1 cellular context compared by ENCODE assay signal in the genomic region with DNA sequence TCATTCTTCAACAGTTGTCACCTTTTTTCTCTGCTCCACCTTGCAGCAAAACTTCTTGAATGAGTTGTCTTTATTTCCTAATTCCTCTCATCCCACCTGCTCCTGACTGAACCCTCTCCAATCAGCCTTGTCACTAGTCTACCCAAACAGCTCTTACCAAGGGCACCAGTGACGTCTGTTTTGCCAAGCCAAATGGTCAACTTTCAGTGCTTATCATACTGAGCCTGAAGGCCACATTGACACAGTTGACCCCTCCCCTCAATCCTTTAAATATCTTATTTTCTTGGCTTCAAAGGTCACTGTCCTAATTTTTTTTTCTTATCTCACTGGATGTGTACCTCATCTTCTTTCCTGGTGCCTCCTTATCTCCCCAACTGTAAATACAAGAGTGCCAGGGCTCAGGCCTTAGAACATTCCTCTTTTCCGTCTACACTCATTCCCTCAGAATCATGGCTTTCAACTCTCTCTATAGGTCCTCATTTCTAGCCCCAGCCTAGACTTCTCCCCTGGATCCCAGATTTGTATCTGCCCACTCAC.
TF ChIP-seq lines count a peak whose summit lies in the region.

No MANE protein-coding gene starts in this region.

TF ChIP-seq in HepG2, 621 proteins besides CTCF, POLR2A, EP300 and RAD21 (continued from another document and continues in another):
- TF ChIP-seq, protein P1, sequence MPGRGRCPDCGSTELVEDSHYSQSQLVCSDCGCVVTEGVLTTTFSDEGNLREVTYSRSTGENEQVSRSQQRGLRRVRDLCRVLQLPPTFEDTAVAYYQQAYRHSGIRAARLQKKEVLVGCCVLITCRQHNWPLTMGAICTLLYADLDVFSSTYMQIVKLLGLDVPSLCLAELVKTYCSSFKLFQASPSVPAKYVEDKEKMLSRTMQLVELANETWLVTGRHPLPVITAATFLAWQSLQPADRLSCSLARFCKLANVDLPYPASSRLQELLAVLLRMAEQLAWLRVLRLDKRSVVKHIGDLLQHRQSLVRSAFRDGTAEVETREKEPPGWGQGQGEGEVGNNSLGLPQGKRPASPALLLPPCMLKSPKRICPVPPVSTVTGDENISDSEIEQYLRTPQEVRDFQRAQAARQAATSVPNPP (CRISPR knock-in tag; IDR thresholded peaks at IDR 0.05) = no peak
- TF ChIP-seq, protein P2, sequence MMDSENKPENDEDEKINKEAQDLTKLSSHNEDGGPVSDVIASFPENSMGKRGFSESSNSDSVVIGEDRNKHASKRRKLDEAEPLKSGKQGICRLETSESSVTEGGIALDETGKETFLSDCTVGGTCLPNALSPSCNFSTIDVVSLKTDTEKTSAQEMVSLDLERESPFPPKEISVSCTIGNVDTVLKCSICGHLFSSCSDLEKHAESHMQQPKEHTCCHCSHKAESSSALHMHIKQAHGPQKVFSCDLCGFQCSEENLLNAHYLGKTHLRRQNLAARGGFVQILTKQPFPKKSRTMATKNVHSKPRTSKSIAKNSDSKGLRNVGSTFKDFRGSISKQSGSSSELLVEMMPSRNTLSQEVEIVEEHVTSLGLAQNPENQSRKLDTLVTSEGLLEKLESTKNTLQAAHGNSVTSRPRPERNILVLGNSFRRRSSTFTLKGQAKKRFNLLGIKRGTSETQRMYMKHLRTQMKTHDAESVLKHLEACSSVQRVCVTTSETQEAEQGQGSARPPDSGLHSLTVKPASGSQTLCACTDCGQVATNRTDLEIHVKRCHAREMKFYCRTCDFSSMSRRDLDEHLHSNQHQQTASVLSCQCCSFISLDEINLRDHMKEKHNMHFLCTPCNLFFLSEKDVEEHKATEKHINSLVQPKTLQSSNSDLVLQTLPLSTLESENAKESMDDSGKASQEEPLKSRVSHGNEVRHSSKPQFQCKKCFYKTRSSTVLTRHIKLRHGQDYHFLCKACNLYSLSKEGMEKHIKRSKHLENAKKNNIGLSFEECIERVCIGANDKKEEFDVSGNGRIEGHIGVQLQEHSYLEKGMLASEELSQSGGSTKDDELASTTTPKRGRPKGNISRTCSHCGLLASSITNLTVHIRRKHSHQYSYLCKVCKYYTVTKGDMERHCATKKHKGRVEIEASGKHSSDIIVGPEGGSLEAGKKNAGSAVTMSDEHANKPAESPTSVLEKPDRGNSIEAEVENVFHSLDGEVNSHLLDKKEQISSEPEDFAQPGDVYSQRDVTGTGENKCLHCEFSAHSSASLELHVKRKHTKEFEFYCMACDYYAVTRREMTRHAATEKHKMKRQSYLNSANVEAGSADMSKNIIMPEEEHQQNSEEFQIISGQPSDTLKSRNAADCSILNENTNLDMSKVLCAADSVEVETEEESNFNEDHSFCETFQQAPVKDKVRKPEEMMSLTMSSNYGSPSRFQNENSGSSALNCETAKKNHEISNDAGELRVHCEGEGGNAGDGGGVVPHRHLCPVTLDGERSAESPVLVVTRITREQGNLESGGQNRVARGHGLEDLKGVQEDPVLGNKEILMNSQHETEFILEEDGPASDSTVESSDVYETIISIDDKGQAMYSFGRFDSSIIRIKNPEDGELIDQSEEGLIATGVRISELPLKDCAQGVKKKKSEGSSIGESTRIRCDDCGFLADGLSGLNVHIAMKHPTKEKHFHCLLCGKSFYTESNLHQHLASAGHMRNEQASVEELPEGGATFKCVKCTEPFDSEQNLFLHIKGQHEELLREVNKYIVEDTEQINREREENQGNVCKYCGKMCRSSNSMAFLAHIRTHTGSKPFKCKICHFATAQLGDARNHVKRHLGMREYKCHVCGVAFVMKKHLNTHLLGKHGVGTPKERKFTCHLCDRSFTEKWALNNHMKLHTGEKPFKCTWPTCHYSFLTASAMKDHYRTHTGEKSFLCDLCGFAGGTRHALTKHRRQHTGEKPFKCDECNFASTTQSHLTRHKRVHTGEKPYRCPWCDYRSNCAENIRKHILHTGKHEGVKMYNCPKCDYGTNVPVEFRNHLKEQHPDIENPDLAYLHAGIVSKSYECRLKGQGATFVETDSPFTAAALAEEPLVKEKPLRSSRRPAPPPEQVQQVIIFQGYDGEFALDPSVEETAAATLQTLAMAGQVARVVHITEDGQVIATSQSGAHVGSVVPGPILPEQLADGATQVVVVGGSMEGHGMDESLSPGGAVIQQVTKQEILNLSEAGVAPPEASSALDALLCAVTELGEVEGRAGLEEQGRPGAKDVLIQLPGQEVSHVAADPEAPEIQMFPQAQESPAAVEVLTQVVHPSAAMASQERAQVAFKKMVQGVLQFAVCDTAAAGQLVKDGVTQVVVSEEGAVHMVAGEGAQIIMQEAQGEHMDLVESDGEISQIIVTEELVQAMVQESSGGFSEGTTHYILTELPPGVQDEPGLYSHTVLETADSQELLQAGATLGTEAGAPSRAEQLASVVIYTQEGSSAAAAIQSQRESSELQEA (CRISPR knock-in tag; IDR thresholded peaks at IDR 0.05; ENCODE audit: not compliant biosample characterization) = no peak
- TF ChIP-seq FOXA1 (IDR thresholded peaks at IDR 0.05) (no peak), FOXA1 (CRISPR knock-in tag; IDR thresholded peaks at IDR 0.05) (0 out of 2 replicates have a peak, but pooled peaks have one; percentile 43), KDM4B (CRISPR knock-in tag; IDR thresholded peaks at IDR 0.05) (no peak), ZC3H13 (CRISPR knock-in tag; IDR thresholded peaks at IDR 0.05) (no peak), GLI4 (CRISPR knock-in tag; IDR thresholded peaks at IDR 0.05; ENCODE audit: borderline replicate concordance) (no peak), GZF1 (CRISPR knock-in tag; IDR thresholded peaks at IDR 0.05) (no peak), FOXJ3 (CRISPR knock-in tag; IDR thresholded peaks at IDR 0.05; ENCODE audit: borderline replicate concordance) (0 out of 2 replicates have a peak, but pooled peaks have one; percentile 36), ZNF329 (CRISPR knock-in tag; IDR thresholded peaks at IDR 0.05; ENCODE audit: low read depth) (0 out of 2 replicates have a peak, but pooled peaks have one; percentile 72), PITX1 (CRISPR knock-in tag; IDR thresholded peaks at IDR 0.05) (no peak), CREM (IDR thresholded peaks at IDR 0.05) (0 out of 2 replicates have a peak, but pooled peaks have one; percentile 20), CREM (CRISPR knock-in tag; IDR thresholded peaks at IDR 0.05) (no peak), ARNT (IDR thresholded peaks at IDR 0.05) (no peak), HOXA7 (CRISPR knock-in tag; IDR thresholded peaks at IDR 0.05) (no peak), ZNF17 (CRISPR knock-in tag; IDR thresholded peaks at IDR 0.05) (no peak), ATF7-NPFF (CRISPR knock-in tag; IDR thresholded peaks at IDR 0.05; ENCODE audit: low read depth) (no peak), ZNF142 (CRISPR knock-in tag; IDR thresholded peaks at IDR 0.05) (no peak), HDAC2 (CRISPR knock-in tag; IDR thresholded peaks at IDR 0.05) (0 out of 2 replicates have a peak, but pooled peaks have one; percentile 25), ARID3A (IDR thresholded peaks at IDR 0.05; ENCODE audit: low read depth, low read length) (no peak), ISL2 (CRISPR knock-in tag; IDR thresholded peaks at IDR 0.05) (peak; percentile 44; the same call in 1 of the 2 replicates), SOX13 (IDR thresholded peaks at IDR 0.05) (no peak), SOX13 (CRISPR knock-in tag; conservative IDR thresholded peaks at IDR 0.05 in 1 of 2, IDR thresholded peaks at IDR 0.05 in 1 of 2) (peak in 1 of 2 experiments; percentile 32; a peak in 1 of 4 replicates), ZNF607 (CRISPR knock-in tag; IDR thresholded peaks at IDR 0.05; ENCODE audit: borderline replicate concordance) (no peak), HMGXB4 (CRISPR knock-in tag; IDR thresholded peaks at IDR 0.05; ENCODE audit: borderline replicate concordance in 1 of 2, low read depth in 1 of 2) (no peak), RAD51 (IDR thresholded peaks at IDR 0.05; ENCODE audit: borderline replicate concordance) (no peak)
- TF ChIP-seq, protein P3, sequence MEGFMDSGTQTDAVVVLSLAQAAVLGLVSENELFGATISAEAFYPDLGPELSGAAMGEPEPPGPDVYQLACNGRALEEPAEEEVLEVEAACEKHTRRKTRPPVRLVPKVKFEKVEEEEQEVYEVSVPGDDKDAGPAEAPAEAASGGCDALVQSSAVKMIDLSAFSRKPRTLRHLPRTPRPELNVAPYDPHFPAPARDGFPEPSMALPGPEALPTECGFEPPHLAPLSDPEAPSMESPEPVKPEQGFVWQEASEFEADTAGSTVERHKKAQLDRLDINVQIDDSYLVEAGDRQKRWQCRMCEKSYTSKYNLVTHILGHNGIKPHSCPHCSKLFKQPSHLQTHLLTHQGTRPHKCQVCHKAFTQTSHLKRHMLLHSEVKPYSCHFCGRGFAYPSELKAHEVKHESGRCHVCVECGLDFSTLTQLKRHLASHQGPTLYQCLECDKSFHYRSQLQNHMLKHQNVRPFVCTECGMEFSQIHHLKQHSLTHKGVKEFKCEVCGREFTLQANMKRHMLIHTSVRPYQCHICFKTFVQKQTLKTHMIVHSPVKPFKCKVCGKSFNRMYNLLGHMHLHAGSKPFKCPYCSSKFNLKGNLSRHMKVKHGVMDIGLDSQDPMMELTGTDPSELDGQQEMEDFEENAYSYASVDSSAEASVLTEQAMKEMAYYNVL (CRISPR knock-in tag; IDR thresholded peaks at IDR 0.05; ENCODE audit: borderline replicate concordance) = 0 out of 2 replicates have a peak, but pooled peaks have one; percentile 37
